ENCODE assay signal across 9 cellular contexts in genomic region chr7:39529582-39529981, GRCh38.
"Had no signal": no experiment of that assay in that cellular context is flagged by ENCODE, and none has a peak within 500 bp of the region (broad histone marks: within the 10 kb centered on the region; RNA-seq: fewer than 3 reads in every experiment).

No MANE protein-coding gene starts in this region.

- H3K27ac ChIP-seq: GM23248 had no signal

- H3K4me3 ChIP-seq: GM23248, GM23338, HAP-1 had no signal

- ATAC-seq: HCT116 had no signal

- H3K36me3 ChIP-seq: HAP-1 had no signal

- H2AFZ ChIP-seq: GM23248 had no signal

- DNase-seq: GM23248, GOT3, H7, H9, HCEC 1CT, HFFc6 had no signal

- H3K4me1 ChIP-seq: HAP-1 had no signal

- H3K9ac ChIP-seq: GM23248 had no signal

- H3K4me2 ChIP-seq: GM23338 had no signal

- H3K9me3 ChIP-seq: HAP-1 had no signal
